Comparison of ENCODE assay signal across 1 cellular context in genomic region chr7:150368884-150369739, GRCh38.
TF ChIP-seq lines count a peak whose summit lies in the region.

No MANE protein-coding gene starts in this region.

TF ChIP-seq in HepG2, 621 proteins besides CTCF, POLR2A, EP300 and RAD21 (continued from another document and continues in another):
- TF ChIP-seq ZNF280B (CRISPR knock-in tag; IDR thresholded peaks at IDR 0.05; ENCODE audit: borderline replicate concordance) (no peak), RCOR2 (CRISPR knock-in tag; IDR thresholded peaks at IDR 0.05) (no peak), ZNF431 (CRISPR knock-in tag; IDR thresholded peaks at IDR 0.05; ENCODE audit: borderline replicate concordance, low read depth) (no peak), GRHL1 (CRISPR knock-in tag; conservative IDR thresholded peaks at IDR 0.05) (no peak), SOX13 (IDR thresholded peaks at IDR 0.05) (no peak), SOX13 (CRISPR knock-in tag; conservative IDR thresholded peaks at IDR 0.05 in 1 of 2, IDR thresholded peaks at IDR 0.05 in 1 of 2) (no peak), KDM1A (CRISPR knock-in tag; IDR thresholded peaks at IDR 0.05) (no peak), HOXA9 (CRISPR knock-in tag; IDR thresholded peaks at IDR 0.05; ENCODE audit: borderline replicate concordance) (no peak), ZNF703 (CRISPR knock-in tag; IDR thresholded peaks at IDR 0.05; ENCODE audit: borderline replicate concordance) (no peak), THYN1 (CRISPR knock-in tag; IDR thresholded peaks at IDR 0.05; ENCODE audit: borderline replicate concordance, low read depth) (no peak; the same call in 1 of the 2 replicates), SNAPC2 (CRISPR knock-in tag; IDR thresholded peaks at IDR 0.05) (no peak), RFX1 (IDR thresholded peaks at IDR 0.05) (no peak), GPBP1L1 (CRISPR knock-in tag; IDR thresholded peaks at IDR 0.05) (no peak), GLI4 (CRISPR knock-in tag; IDR thresholded peaks at IDR 0.05; ENCODE audit: borderline replicate concordance) (no peak), ZNF276 (CRISPR knock-in tag; IDR thresholded peaks at IDR 0.05; ENCODE audit: low read depth) (no peak), GMEB1 (CRISPR knock-in tag; IDR thresholded peaks at IDR 0.05; ENCODE audit: borderline replicate concordance) (no peak; the same call in 1 of the 2 replicates), RFXAP (CRISPR knock-in tag; IDR thresholded peaks at IDR 0.05; ENCODE audit: borderline replicate concordance) (0 out of 2 replicates have a peak, but pooled peaks have one; percentile 12), GTF3A (CRISPR knock-in tag; conservative IDR thresholded peaks at IDR 0.05) (no peak), ZNF598 (CRISPR knock-in tag; IDR thresholded peaks at IDR 0.05; ENCODE audit: borderline replicate concordance) (no peak), ZFAT (CRISPR knock-in tag; conservative IDR thresholded peaks at IDR 0.05) (no peak), ZNF256 (CRISPR knock-in tag; conservative IDR thresholded peaks at IDR 0.05) (no peak), POLR2AphosphoS2 (IDR thresholded peaks at IDR 0.05; ENCODE audit: low read depth, low read length) (no peak), ARID4A (CRISPR knock-in tag; IDR thresholded peaks at IDR 0.05; ENCODE audit: borderline replicate concordance) (peak; percentile 46; the same call in 1 of the 2 replicates), UBTF (CRISPR knock-in tag; IDR thresholded peaks at IDR 0.05) (no peak; the same call in 1 of the 2 replicates), CHD4 (IDR thresholded peaks at IDR 0.05; ENCODE audit: borderline replicate concordance, low read length) (no peak), NR2F6 (IDR thresholded peaks at IDR 0.05) (0 out of 2 replicates have a peak, but pooled peaks have one; percentile 37), NR2F6 (CRISPR knock-in tag; IDR thresholded peaks at IDR 0.05) (no peak), SUZ12 (IDR thresholded peaks at IDR 0.05; ENCODE audit: low read depth, low read length) (no peak), SP140L (CRISPR knock-in tag; IDR thresholded peaks at IDR 0.05; ENCODE audit: borderline replicate concordance) (no peak), ZNF234 (CRISPR knock-in tag; conservative IDR thresholded peaks at IDR 0.05) (peak; percentile 66; the same call in 1 of the 2 replicates), USF2 (IDR thresholded peaks at IDR 0.05; ENCODE audit: low read depth, low read length) (no peak), USF2 (CRISPR knock-in tag; IDR thresholded peaks at IDR 0.05; ENCODE audit: borderline replicate concordance) (no peak), KLF11 (CRISPR knock-in tag; IDR thresholded peaks at IDR 0.05) (no peak), BCL6 (CRISPR knock-in tag; IDR thresholded peaks at IDR 0.05) (no peak; the same call in 1 of the 2 replicates), GABPA (IDR thresholded peaks at IDR 0.05; ENCODE audit: low read depth, low read length) (no peak), GABPA (CRISPR knock-in tag; IDR thresholded peaks at IDR 0.05; ENCODE audit: low read depth) (no peak), ZFP36 (IDR thresholded peaks at IDR 0.05; ENCODE audit: borderline replicate concordance, low read depth, low read length, partially characterized antibody) (no peak), SIX4 (CRISPR knock-in tag; IDR thresholded peaks at IDR 0.05) (no peak; the same call in 1 of the 2 replicates), PBX2 (CRISPR knock-in tag; IDR thresholded peaks at IDR 0.05) (no peak), WIZ (CRISPR knock-in tag; IDR thresholded peaks at IDR 0.05) (peak; percentile 44; the same call in 1 of the 2 replicates), ZBTB33 (CRISPR knock-in tag; IDR thresholded peaks at IDR 0.05) (no peak), KLF6 (CRISPR knock-in tag; IDR thresholded peaks at IDR 0.05) (no peak), REXO4 (CRISPR knock-in tag; IDR thresholded peaks at IDR 0.05; ENCODE audit: borderline replicate concordance) (no peak)
